Comparison of ENCODE assay signal across 2 cellular contexts in the genomic region with DNA sequence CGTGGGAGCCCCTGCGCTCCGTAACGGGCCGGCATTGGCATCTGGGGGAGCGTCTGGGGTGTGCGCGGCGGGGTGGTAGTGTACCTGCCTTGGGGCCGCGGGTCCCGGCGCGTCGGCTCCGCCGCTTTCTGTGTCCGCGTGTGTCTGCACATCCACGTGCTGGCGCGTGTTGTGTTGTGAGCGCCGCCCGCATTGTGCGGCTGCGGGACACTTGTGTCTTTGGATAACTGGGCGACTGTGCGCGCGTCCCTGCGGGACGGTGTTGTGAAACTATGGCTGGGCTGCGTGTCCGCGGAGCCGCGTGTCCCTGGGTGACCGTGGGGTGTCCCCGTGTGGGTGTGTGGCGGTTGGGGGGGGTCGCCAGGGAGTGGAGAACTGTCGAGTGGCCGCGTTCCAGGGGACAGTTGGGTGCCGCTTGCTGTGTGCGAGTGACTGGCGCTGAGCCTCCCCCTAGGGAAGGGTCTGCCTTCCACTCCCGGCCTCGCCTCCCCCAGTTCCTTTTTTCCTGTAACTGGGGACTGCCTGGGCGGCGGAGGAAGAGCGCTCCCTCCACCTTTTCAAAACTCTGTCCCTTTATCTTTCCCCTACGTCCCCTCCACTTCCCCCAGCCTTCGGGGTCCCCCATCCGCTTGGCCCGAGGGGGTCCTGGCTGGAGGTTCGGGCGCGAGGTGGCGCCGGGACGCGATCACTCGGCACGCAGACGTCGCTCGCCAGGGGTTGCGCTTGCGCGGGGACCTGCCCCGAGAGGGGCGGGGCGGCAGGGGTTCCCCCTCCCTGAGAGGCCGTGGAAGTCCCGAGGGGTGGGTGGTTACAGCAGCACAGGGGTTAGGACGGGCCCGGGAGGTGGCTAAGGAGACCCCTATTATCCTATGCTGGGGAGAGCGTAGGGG.
A peak's percentile ranks its signal among the peaks of the same experiment; 100 is the strongest.
TF ChIP-seq lines count a peak whose summit lies in the region.

No MANE protein-coding gene starts in this region.

TF ChIP-seq in WTC11, 78 proteins besides CTCF, POLR2A, EP300 and RAD21 (continues in another document):
- TF ChIP-seq, protein P1, sequence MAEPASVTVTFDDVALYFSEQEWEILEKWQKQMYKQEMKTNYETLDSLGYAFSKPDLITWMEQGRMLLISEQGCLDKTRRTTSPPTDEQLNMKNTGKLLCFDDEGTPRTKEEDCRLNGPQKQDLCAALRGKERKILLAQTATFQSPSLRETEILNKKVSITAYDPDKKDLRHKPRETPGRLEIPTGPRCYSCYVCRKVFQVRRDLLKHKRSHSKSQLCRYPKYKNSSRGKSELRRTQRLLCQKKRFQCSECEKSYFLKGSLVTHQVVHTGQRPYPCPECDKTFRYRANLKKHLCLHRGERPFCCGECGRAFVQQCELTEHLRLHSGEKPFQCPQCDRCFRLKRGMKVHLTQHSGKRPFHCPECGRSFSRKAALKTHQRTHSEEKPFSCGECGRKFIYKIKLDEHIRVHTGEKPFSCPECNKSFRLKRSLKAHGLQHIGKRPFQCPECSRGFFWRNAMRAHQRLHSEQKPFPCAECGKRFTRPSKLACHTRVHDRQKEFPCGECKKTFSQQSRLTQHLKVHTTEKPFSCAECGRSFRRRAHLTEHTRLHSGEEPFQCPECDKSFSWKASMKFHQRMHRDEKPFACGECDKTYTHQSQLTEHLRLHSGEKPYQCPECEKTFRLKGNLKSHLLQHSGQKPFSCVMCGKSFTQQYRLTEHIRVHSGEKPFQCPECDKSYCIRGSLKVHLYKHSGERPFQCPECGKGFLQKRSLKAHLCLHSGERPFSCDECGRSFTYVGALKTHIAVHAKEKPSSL (CRISPR knock-in tag; conservative IDR thresholded peaks at IDR 0.05), result no peak
- TF ChIP-seq TEAD4 (CRISPR knock-in tag; IDR thresholded peaks at IDR 0.05) (no peak), ZNF219 (CRISPR knock-in tag; IDR thresholded peaks at IDR 0.05; ENCODE audit: borderline replicate concordance) (no peak), ATF1 (CRISPR knock-in tag; IDR thresholded peaks at IDR 0.05) (no peak), JAZF1 (CRISPR knock-in tag; IDR thresholded peaks at IDR 0.05) (no peak), ZNF671 (CRISPR knock-in tag; IDR thresholded peaks at IDR 0.05) (no peak), FOXP1 (CRISPR knock-in tag; IDR thresholded peaks at IDR 0.05; ENCODE audit: borderline replicate concordance) (no peak), ZNF263 (CRISPR knock-in tag; IDR thresholded peaks at IDR 0.05; ENCODE audit: low read depth) (no peak), FOXK1 (CRISPR knock-in tag; IDR thresholded peaks at IDR 0.05) (no peak), ZNF138 (CRISPR knock-in tag; conservative IDR thresholded peaks at IDR 0.05) (no peak), TEAD1 (CRISPR knock-in tag; IDR thresholded peaks at IDR 0.05) (no peak), ESRRA (CRISPR knock-in tag; IDR thresholded peaks at IDR 0.05; ENCODE audit: borderline replicate concordance) (no peak), GRHL2 (CRISPR knock-in tag; IDR thresholded peaks at IDR 0.05; ENCODE audit: insufficient replicate concordance, severe bottlenecking) (no peak), SMAD3 (CRISPR knock-in tag; IDR thresholded peaks at IDR 0.05; ENCODE audit: borderline replicate concordance) (no peak), TCF7 (CRISPR knock-in tag; IDR thresholded peaks at IDR 0.05; ENCODE audit: low read depth) (no peak)
- TF ChIP-seq, protein P2, sequence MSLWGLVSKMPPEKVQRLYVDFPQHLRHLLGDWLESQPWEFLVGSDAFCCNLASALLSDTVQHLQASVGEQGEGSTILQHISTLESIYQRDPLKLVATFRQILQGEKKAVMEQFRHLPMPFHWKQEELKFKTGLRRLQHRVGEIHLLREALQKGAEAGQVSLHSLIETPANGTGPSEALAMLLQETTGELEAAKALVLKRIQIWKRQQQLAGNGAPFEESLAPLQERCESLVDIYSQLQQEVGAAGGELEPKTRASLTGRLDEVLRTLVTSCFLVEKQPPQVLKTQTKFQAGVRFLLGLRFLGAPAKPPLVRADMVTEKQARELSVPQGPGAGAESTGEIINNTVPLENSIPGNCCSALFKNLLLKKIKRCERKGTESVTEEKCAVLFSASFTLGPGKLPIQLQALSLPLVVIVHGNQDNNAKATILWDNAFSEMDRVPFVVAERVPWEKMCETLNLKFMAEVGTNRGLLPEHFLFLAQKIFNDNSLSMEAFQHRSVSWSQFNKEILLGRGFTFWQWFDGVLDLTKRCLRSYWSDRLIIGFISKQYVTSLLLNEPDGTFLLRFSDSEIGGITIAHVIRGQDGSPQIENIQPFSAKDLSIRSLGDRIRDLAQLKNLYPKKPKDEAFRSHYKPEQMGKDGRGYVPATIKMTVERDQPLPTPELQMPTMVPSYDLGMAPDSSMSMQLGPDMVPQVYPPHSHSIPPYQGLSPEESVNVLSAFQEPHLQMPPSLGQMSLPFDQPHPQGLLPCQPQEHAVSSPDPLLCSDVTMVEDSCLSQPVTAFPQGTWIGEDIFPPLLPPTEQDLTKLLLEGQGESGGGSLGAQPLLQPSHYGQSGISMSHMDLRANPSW (CRISPR knock-in tag; conservative IDR thresholded peaks at IDR 0.05; ENCODE audit: low read depth), result no peak
- TF ChIP-seq, protein P3, sequence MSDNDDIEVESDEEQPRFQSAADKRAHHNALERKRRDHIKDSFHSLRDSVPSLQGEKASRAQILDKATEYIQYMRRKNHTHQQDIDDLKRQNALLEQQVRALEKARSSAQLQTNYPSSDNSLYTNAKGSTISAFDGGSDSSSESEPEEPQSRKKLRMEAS (CRISPR knock-in tag; IDR thresholded peaks at IDR 0.05), result no peak
- TF ChIP-seq, protein P4, sequence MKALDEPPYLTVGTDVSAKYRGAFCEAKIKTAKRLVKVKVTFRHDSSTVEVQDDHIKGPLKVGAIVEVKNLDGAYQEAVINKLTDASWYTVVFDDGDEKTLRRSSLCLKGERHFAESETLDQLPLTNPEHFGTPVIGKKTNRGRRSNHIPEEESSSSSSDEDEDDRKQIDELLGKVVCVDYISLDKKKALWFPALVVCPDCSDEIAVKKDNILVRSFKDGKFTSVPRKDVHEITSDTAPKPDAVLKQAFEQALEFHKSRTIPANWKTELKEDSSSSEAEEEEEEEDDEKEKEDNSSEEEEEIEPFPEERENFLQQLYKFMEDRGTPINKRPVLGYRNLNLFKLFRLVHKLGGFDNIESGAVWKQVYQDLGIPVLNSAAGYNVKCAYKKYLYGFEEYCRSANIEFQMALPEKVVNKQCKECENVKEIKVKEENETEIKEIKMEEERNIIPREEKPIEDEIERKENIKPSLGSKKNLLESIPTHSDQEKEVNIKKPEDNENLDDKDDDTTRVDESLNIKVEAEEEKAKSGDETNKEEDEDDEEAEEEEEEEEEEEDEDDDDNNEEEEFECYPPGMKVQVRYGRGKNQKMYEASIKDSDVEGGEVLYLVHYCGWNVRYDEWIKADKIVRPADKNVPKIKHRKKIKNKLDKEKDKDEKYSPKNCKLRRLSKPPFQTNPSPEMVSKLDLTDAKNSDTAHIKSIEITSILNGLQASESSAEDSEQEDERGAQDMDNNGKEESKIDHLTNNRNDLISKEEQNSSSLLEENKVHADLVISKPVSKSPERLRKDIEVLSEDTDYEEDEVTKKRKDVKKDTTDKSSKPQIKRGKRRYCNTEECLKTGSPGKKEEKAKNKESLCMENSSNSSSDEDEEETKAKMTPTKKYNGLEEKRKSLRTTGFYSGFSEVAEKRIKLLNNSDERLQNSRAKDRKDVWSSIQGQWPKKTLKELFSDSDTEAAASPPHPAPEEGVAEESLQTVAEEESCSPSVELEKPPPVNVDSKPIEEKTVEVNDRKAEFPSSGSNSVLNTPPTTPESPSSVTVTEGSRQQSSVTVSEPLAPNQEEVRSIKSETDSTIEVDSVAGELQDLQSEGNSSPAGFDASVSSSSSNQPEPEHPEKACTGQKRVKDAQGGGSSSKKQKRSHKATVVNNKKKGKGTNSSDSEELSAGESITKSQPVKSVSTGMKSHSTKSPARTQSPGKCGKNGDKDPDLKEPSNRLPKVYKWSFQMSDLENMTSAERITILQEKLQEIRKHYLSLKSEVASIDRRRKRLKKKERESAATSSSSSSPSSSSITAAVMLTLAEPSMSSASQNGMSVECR (CRISPR knock-in tag; IDR thresholded peaks at IDR 0.05; ENCODE audit: borderline replicate concordance), result no peak

TF ChIP-seq in HepG2, 621 proteins besides CTCF, POLR2A, EP300 and RAD21 (continued from another document and continues in another):
- TF ChIP-seq, protein P5, sequence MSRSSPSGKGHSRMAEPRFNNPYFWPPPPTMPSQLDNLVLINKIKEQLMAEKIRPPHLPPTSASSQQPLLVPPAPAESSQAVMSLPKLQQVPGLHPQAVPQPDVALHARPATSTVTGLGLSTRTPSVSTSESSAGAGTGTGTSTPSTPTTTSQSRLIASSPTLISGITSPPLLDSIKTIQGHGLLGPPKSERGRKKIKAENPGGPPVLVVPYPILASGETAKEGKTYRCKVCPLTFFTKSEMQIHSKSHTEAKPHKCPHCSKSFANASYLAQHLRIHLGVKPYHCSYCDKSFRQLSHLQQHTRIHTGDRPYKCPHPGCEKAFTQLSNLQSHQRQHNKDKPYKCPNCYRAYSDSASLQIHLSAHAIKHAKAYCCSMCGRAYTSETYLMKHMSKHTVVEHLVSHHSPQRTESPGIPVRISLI (CRISPR knock-in tag; IDR thresholded peaks at IDR 0.05; ENCODE audit: borderline replicate concordance), result no peak
- no peak for TF ChIP-seq IRF2 (CRISPR knock-in tag; IDR thresholded peaks at IDR 0.05)
- no peak for TF ChIP-seq ZMYM4 (CRISPR knock-in tag; IDR thresholded peaks at IDR 0.05)
- TF ChIP-seq, protein P6, sequence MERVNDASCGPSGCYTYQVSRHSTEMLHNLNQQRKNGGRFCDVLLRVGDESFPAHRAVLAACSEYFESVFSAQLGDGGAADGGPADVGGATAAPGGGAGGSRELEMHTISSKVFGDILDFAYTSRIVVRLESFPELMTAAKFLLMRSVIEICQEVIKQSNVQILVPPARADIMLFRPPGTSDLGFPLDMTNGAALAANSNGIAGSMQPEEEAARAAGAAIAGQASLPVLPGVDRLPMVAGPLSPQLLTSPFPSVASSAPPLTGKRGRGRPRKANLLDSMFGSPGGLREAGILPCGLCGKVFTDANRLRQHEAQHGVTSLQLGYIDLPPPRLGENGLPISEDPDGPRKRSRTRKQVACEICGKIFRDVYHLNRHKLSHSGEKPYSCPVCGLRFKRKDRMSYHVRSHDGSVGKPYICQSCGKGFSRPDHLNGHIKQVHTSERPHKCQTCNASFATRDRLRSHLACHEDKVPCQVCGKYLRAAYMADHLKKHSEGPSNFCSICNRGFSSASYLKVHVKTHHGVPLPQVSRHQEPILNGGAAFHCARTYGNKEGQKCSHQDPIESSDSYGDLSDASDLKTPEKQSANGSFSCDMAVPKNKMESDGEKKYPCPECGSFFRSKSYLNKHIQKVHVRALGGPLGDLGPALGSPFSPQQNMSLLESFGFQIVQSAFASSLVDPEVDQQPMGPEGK (CRISPR knock-in tag; IDR thresholded peaks at IDR 0.05), result peak; percentile 45
- TF ChIP-seq ZNF143 (CRISPR knock-in tag; IDR thresholded peaks at IDR 0.05), result no peak
- no peak for TF ChIP-seq ZNF720 (CRISPR knock-in tag; IDR thresholded peaks at IDR 0.05)
- TF ChIP-seq SMC3 (IDR thresholded peaks at IDR 0.05; ENCODE audit: low read length), result no peak
- TF ChIP-seq TEAD3 (CRISPR knock-in tag; optimal IDR thresholded peaks at IDR 0.05; ENCODE audit: borderline replicate concordance), result peak; percentile 13
- TF ChIP-seq ZNF329 (CRISPR knock-in tag; IDR thresholded peaks at IDR 0.05; ENCODE audit: low read depth), result no peak
- TF ChIP-seq FOXJ3 (CRISPR knock-in tag; IDR thresholded peaks at IDR 0.05; ENCODE audit: borderline replicate concordance), result no peak
- TF ChIP-seq ZNF337 (CRISPR knock-in tag; IDR thresholded peaks at IDR 0.05; ENCODE audit: borderline replicate concordance, low read depth), result no peak
- no peak for TF ChIP-seq ZFYVE20 (CRISPR knock-in tag; IDR thresholded peaks at IDR 0.05; ENCODE audit: borderline replicate concordance, low read depth)
- 0 out of 2 replicates have a peak, but pooled peaks have one; percentile 33 for TF ChIP-seq ZNF605 (CRISPR knock-in tag; IDR thresholded peaks at IDR 0.05)
- no peak for TF ChIP-seq IKZF1 (IDR thresholded peaks at IDR 0.05)
- TF ChIP-seq CCAR2 (optimal IDR thresholded peaks at IDR 0.05; ENCODE audit: low read depth, low read length), result no peak
- TF ChIP-seq PCBP1 (IDR thresholded peaks at IDR 0.05; ENCODE audit: borderline replicate concordance, low read depth, low read length), result 0 out of 2 replicates have a peak, but pooled peaks have one; percentile 39
- TF ChIP-seq ZNF263 (CRISPR knock-in tag; IDR thresholded peaks at IDR 0.05), result 0 out of 2 replicates have a peak, but pooled peaks have one; percentile 34
- TF ChIP-seq, protein P7, sequence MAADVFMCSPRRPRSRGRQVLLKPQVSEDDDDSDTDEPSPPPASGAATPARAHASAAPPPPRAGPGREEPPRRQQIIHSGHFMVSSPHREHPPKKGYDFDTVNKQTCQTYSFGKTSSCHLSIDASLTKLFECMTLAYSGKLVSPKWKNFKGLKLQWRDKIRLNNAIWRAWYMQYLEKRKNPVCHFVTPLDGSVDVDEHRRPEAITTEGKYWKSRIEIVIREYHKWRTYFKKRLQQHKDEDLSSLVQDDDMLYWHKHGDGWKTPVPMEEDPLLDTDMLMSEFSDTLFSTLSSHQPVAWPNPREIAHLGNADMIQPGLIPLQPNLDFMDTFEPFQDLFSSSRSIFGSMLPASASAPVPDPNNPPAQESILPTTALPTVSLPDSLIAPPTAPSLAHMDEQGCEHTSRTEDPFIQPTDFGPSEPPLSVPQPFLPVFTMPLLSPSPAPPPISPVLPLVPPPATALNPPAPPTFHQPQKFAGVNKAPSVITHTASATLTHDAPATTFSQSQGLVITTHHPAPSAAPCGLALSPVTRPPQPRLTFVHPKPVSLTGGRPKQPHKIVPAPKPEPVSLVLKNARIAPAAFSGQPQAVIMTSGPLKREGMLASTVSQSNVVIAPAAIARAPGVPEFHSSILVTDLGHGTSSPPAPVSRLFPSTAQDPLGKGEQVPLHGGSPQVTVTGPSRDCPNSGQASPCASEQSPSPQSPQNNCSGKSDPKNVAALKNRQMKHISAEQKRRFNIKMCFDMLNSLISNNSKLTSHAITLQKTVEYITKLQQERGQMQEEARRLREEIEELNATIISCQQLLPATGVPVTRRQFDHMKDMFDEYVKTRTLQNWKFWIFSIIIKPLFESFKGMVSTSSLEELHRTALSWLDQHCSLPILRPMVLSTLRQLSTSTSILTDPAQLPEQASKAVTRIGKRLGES (CRISPR knock-in tag; IDR thresholded peaks at IDR 0.05; ENCODE audit: borderline replicate concordance), result no peak
- TF ChIP-seq, protein P8, sequence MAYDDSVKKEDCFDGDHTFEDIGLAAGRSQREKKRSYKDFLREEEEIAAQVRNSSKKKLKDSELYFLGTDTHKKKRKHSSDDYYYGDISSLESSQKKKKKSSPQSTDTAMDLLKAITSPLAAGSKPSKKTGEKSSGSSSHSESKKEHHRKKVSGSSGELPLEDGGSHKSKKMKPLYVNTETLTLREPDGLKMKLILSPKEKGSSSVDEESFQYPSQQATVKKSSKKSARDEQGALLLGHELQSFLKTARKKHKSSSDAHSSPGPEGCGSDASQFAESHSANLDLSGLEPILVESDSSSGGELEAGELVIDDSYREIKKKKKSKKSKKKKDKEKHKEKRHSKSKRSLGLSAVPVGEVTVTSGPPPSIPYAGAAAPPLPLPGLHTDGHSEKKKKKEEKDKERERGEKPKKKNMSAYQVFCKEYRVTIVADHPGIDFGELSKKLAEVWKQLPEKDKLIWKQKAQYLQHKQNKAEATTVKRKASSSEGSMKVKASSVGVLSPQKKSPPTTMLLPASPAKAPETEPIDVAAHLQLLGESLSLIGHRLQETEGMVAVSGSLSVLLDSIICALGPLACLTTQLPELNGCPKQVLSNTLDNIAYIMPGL (CRISPR knock-in tag; IDR thresholded peaks at IDR 0.05; ENCODE audit: borderline replicate concordance in 1 of 2, low read depth in 1 of 2), result peak in 1 of 2 experiments; percentile 45; a peak in 1 of 4 replicates
- no peak for TF ChIP-seq ZNF598 (CRISPR knock-in tag; IDR thresholded peaks at IDR 0.05; ENCODE audit: borderline replicate concordance)
- no peak for TF ChIP-seq RFX5 (IDR thresholded peaks at IDR 0.05; ENCODE audit: low read depth, low read length)
- TF ChIP-seq ZIK1 (CRISPR knock-in tag; IDR thresholded peaks at IDR 0.05; ENCODE audit: borderline replicate concordance, low read depth), result no peak
- TF ChIP-seq, protein P9, sequence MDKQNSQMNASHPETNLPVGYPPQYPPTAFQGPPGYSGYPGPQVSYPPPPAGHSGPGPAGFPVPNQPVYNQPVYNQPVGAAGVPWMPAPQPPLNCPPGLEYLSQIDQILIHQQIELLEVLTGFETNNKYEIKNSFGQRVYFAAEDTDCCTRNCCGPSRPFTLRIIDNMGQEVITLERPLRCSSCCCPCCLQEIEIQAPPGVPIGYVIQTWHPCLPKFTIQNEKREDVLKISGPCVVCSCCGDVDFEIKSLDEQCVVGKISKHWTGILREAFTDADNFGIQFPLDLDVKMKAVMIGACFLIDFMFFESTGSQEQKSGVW (CRISPR knock-in tag; IDR thresholded peaks at IDR 0.05; ENCODE audit: borderline replicate concordance), result no peak
